10 cellular contexts compared by ENCODE assay signal in genomic region chr1:152596986-152597385, GRCh38. TPM values are rescaled to one million over a fixed set of nuclear protein-coding genes. Genes with fewer than 3 reads are reported as not detected.
"Had no signal": no experiment of that assay in that cellular context is flagged by ENCODE, and none has a peak within 500 bp of the region (broad histone marks: within the 10 kb centered on the region; RNA-seq: fewer than 3 reads in every experiment).

No MANE protein-coding gene starts in this region.

- FAIRE-seq: H1, H54 had no signal

- H3K9me3 Mint-ChIP-seq: GM23338, HFFc6 had no signal

- DNase-seq: GM23248, GOT3, H7, HFFc6 had no signal

- H3K4me3 Mint-ChIP-seq: GM23338, HFFc6 had no signal

- H3K27ac ChIP-seq: GM23248 had no signal

- H3K27ac Mint-ChIP-seq: GM23338, HFFc6 had no signal

- H3K4me1 Mint-ChIP-seq: GM23338 had no signal

- H2AFZ ChIP-seq: GM23248, GM23338 had no signal

- H3K9ac ChIP-seq: GM23248 had no signal

- ATAC-seq: GM23338, HCT116 had no signal

- H3K36me3 ChIP-seq: HAP-1 had no signal

- H3K4me3 ChIP-seq: GM23248, GM23338, HAP-1 had no signal

- H3K4me2 ChIP-seq: GM23338 had no signal

- H3K4me1 ChIP-seq: HAP-1 had no signal

- H3K9me3 ChIP-seq: HAP-1 had no signal

RNA-seq across cellular contexts. Expression of gene LCE3C, which starts 3.0 kb away (rescaled TPM):
- total RNA-seq: GM23248, GM23338, H1, H4, H7, HFFc6 had no signal
- polyA plus RNA-seq: GM23248, GM23338, H1 had no signal

RNA-seq across cellular contexts. Expression of gene LCE3B, which starts 16.6 kb away (rescaled TPM):
- total RNA-seq: GM23248, GM23338, H1, H4, H7, HFFc6 had no signal
- polyA plus RNA-seq: GM23248, GM23338, H1 had no signal

RNA-seq across cellular contexts. Expression of gene LCE3D, which starts 16.7 kb away (rescaled TPM):
- total RNA-seq: GM23248, GM23338, H1, H4, H7, HFFc6 had no signal
- polyA plus RNA-seq: GM23338, H1 had no signal

RNA-seq across cellular contexts. Expression of gene LCE3A, which starts 25.9 kb away (rescaled TPM):
- total RNA-seq: GM23248, GM23338, H1, H4, H7, HFFc6 had no signal
- polyA plus RNA-seq: GM23248, GM23338, H1 had no signal

RNA-seq across cellular contexts. Expression of gene LCE3E, which starts 30.4 kb away (rescaled TPM):
- total RNA-seq: GM23248, GM23338, H1, H4, H7, HFFc6 had no signal
- polyA plus RNA-seq: GM23248, GM23338, H1 had no signal
